Comparison of ENCODE assay signal across 8 cellular contexts in genomic region chr13:32737679-32738078, GRCh38.
A peak's percentile ranks its signal among the peaks of the same experiment; 100 is the strongest.
DNase-seq lines count a peak whose midpoint lies in the region; ATAC-seq, FAIRE-seq and TF ChIP-seq lines count a peak whose summit lies in the region.

No MANE protein-coding gene starts in this region.

- peak; percentile 74 for FAIRE-seq in GM12892 (lab: Jason Lieb, UNC)

- TF ChIP-seq CTCF in HFFc6 (IDR thresholded peaks at IDR 0.05): no peak

- POLR2A ChIA-PET in naive thymus-derived CD4-positive, alpha-beta T cell (lab: Charles Lee): interaction anchor here (0.7 to 1.0 kb wide), 4 partner anchors 10 to 427 kb away, joined by 3 to 5 read pairs (median 4); no protein-coding TSS in a partner anchor

- H3K27ac Mint-ChIP-seq in HFFc6: peak overlapping the region; percentile 64; the same call in 1 of the 2 replicates
- H3K27ac Mint-ChIP-seq in activated T-helper 2 cell treated with anti-CD3 and anti-CD28 coated beads, Interferon-gamma antibody, Interleukin-2, Interleukin-4, amounts not matched to agents 10 μg/mL and 5 μg/mL and 100 μg/mL, durations not matched to agents 14 hours and 24 hours and 36 hours: peak overlapping the region; percentile 61
- H3K27ac Mint-ChIP-seq in naive thymus-derived CD4-positive, alpha-beta T cell: peak overlapping the region; percentile 87 to 98 (median 94)

- H3K27me3 Mint-ChIP-seq in HFFc6 (ENCODE audit: insufficient read depth): no peaks in the 10 kb centered on the region
- H3K27me3 Mint-ChIP-seq in activated T-helper 2 cell treated with anti-CD3 and anti-CD28 coated beads, Interferon-gamma antibody, Interleukin-2, Interleukin-4, amounts not matched to agents 10 μg/mL and 5 μg/mL and 100 μg/mL, durations not matched to agents 14 hours and 24 hours and 36 hours (ENCODE audit: low read depth): no peaks in the 10 kb centered on the region
- no peaks in the 10 kb centered on the region for H3K27me3 Mint-ChIP-seq in naive thymus-derived CD4-positive, alpha-beta T cell

- no peaks in the 10 kb centered on the region for H3K36me3 Mint-ChIP-seq in HFFc6 (ENCODE audit: low read depth)
- H3K36me3 Mint-ChIP-seq in activated T-helper 2 cell treated with anti-CD3 and anti-CD28 coated beads, Interferon-gamma antibody, Interleukin-2, Interleukin-4, amounts not matched to agents 10 μg/mL and 5 μg/mL and 100 μg/mL, durations not matched to agents 14 hours and 24 hours and 36 hours (ENCODE audit: low read depth): peaks cover 48% of the 10 kb centered on the region
- H3K36me3 Mint-ChIP-seq in naive thymus-derived CD4-positive, alpha-beta T cell: peaks cover 0 to 22% (median 14%) of the 10 kb centered on the region in 5 donors

- intact Hi-C loops in activated T-helper 2 cell treated with anti-CD3 and anti-CD28 coated beads, Interferon-gamma antibody, Interleukin-2, Interleukin-4, amounts not matched to agents 10 μg/mL and 5 μg/mL and 100 μg/mL, durations not matched to agents 14 hours and 24 hours and 36 hours (cut with micrococcal nuclease): loop anchor here (1.0 to 10.0 kb wide), 3 partner anchors 53 to 167 kb away; no protein-coding TSS in a partner anchor
- intact Hi-C loops in naive thymus-derived CD4-positive, alpha-beta T cell (cut with micrococcal nuclease): loop anchor here (1.0 to 10.0 kb wide), 14 partner anchors 54 to 805 kb away; partner anchors contain the start of genes N4BP2L2 (in 2 of the 2), PDS5B (in 2 of the 2), BRCA2 (in 1 of the 2) and KL (in 1 of the 2)

- no peak for ATAC-seq in naive thymus-derived CD4-positive, alpha-beta T cell

- no peaks in the 10 kb centered on the region for H3K36me3 ChIP-seq in naive thymus-derived CD4-positive, alpha-beta T cell (ENCODE audit: control insufficient read depth in 2 of 3, insufficient read depth in 3 of 3, low read length in 3 of 3)

- TF ChIP-seq POLR2A in GM12892 (IDR thresholded peaks at IDR 0.05; ENCODE audit: low read depth, low read length): no peak

- no peaks in the 10 kb centered on the region for H3K27me3 ChIP-seq in naive thymus-derived CD4-positive, alpha-beta T cell (ENCODE audit: control insufficient read depth in 2 of 2, insufficient read depth in 2 of 2, low read length in 2 of 2)

- DNase-seq in GM12892 (ENCODE audit: insufficient read length) (no peak), HFFc6 (no peak), AG20443 (ENCODE audit: low spot score) (no peak), D341Med (ENCODE audit: low spot score) (no peak), NCI-H2081 (lab: John Stamatoyannopoulos, UW) (no peak), NCI-H2196 treated with DMSO at 0.1 percent for 48 hours (lab: John Stamatoyannopoulos, UW; ENCODE audit: unreplicated experiment) (no peak)
- DNase-seq in activated T-helper 2 cell treated with anti-CD3 and anti-CD28 coated beads, Interferon-gamma antibody, Interleukin-2, Interleukin-4, amounts not matched to agents 10 μg/mL and 5 μg/mL and 100 μg/mL, durations not matched to agents 14 hours and 24 hours and 36 hours (ENCODE audit: low spot score): no peak
- DNase-seq in naive thymus-derived CD4-positive, alpha-beta T cell: no peak

- CTCF ChIA-PET in naive thymus-derived CD4-positive, alpha-beta T cell (lab: Charles Lee): interaction anchor here (1.5 kb wide), 1 partner anchor 68 kb away, joined by 4 read pairs; no protein-coding TSS in a partner anchor

- peak overlapping the region; percentile 28 for H3K4me3 ChIP-seq in naive thymus-derived CD4-positive, alpha-beta T cell (ENCODE audit: low read length)

- peaks cover 36% of the 10 kb centered on the region for H3K4me1 Mint-ChIP-seq in HFFc6 (ENCODE audit: low read depth)
- H3K4me1 Mint-ChIP-seq in activated T-helper 2 cell treated with anti-CD3 and anti-CD28 coated beads, Interferon-gamma antibody, Interleukin-2, Interleukin-4, amounts not matched to agents 10 μg/mL and 5 μg/mL and 100 μg/mL, durations not matched to agents 14 hours and 24 hours and 36 hours (ENCODE audit: low read depth): peaks cover 37% of the 10 kb centered on the region
- H3K4me1 Mint-ChIP-seq in naive thymus-derived CD4-positive, alpha-beta T cell: peaks cover 17 to 62% (median 51%) of the 10 kb centered on the region in 7 donors

- peak overlapping the region; percentile 77 for H3K27ac ChIP-seq in naive thymus-derived CD4-positive, alpha-beta T cell (ENCODE audit: low read depth, low read length)

- peaks cover 8 to 22% of the 10 kb centered on the region in 2 donors for H3K4me1 ChIP-seq in naive thymus-derived CD4-positive, alpha-beta T cell (ENCODE audit: control insufficient read depth in 2 of 2, insufficient read depth in 2 of 2, low read length in 2 of 2)

- H3K9me3 Mint-ChIP-seq in HFFc6: no peaks in the 10 kb centered on the region
- H3K9me3 Mint-ChIP-seq in activated T-helper 2 cell treated with anti-CD3 and anti-CD28 coated beads, Interferon-gamma antibody, Interleukin-2, Interleukin-4, amounts not matched to agents 10 μg/mL and 5 μg/mL and 100 μg/mL, durations not matched to agents 14 hours and 24 hours and 36 hours: no peaks in the 10 kb centered on the region
- H3K9me3 Mint-ChIP-seq in naive thymus-derived CD4-positive, alpha-beta T cell: no peaks in the 10 kb centered on the region

- no peaks in the 10 kb centered on the region for H3K9me3 ChIP-seq in naive thymus-derived CD4-positive, alpha-beta T cell (ENCODE audit: control insufficient read depth in 2 of 3, low read length in 3 of 3)

- peak overlapping the region; percentile 75; the same call in 1 of the 2 replicates for H3K4me3 Mint-ChIP-seq in HFFc6
- peak overlapping the region; percentile 68 for H3K4me3 Mint-ChIP-seq in activated T-helper 2 cell treated with anti-CD3 and anti-CD28 coated beads, Interferon-gamma antibody, Interleukin-2, Interleukin-4, amounts not matched to agents 10 μg/mL and 5 μg/mL and 100 μg/mL, durations not matched to agents 14 hours and 24 hours and 36 hours (ENCODE audit: low read depth)
- peak overlapping the region; percentile 58 to 93 (median 86) for H3K4me3 Mint-ChIP-seq in naive thymus-derived CD4-positive, alpha-beta T cell
